8 cellular contexts compared by ENCODE assay signal in the genomic region with DNA sequence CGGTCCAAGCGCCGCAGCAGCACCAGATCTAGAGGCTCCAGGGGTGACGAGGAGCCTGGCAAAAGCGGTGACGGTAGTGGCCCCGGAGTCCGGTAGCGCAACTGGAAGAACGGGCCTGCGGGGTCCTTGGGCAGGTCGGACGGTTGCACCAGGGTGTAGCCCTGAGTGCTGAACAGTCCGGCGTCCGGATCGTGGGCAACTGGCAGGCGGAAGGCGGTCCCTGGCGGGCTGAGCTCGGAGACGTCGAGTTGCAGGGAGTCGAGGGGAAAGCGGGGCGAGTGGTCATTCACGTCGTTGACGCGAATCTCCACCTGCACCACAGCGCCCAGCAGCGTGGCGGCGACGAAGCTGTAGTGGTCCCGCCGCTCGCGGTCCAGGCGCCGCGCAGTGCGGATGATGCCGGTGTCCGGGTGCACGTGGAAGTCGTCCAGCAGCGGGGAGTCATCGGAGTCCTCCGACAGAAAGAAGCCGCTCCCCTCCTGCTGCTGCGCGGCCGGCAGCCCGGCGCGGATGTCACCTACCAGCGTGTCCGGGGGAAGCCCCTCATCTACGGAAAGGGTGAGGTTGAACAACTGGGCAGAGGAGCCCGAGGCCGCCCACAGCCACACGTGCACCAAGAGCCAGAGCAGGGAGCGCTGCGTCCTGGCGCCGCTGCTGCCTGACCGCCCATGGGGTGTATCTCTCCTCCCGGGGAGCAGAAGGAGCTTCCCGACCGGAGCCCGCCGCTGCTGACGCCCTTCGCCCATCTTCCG. TPM values are rescaled to one million over a fixed set of nuclear protein-coding genes. Genes with fewer than 3 reads are reported as not detected.
A peak's percentile ranks its signal among the peaks of the same experiment; 100 is the strongest.
DNase-seq lines count a peak whose midpoint lies in the region; ATAC-seq and TF ChIP-seq lines count a peak whose summit lies in the region.

No MANE protein-coding gene starts in this region.

- no peak for TF ChIP-seq CTCF in DOHH2 (IDR thresholded peaks at IDR 0.05; ENCODE audit: low read depth, low read length, poor library complexity, severe bottlenecking)

- H3K27ac ChIP-seq in DOHH2 (ENCODE audit: low read depth, low read length) (no peak overlapping the region), HUES48 (ENCODE audit: low read depth, low read length) (no peak overlapping the region)

- H3K36me3 ChIP-seq in DOHH2 (ENCODE audit: control insufficient read depth, low read length) (no peaks in the 10 kb centered on the region), HUES48 (ENCODE audit: control insufficient read depth, insufficient read depth, low read length) (no peaks in the 10 kb centered on the region)

- peaks cover 12 to 24% (median 19%) of the 10 kb centered on the region in 3 donors for H3K4me1 Mint-ChIP-seq in naive B cell

- H3K4me3 ChIP-seq in DOHH2 (ENCODE audit: low read length) (peak overlapping the region; percentile 45; the same call in 1 of the 2 replicates), HUES48 (ENCODE audit: low read depth, low read length) (peak overlapping the region; percentile 73)

- peaks cover 0 to 7% of the 10 kb centered on the region in 2 donors for H3K36me3 Mint-ChIP-seq in naive B cell

- DNase-seq in ecto neural progenitor cell (ENCODE audit: low spot score), result peak; percentile 64
- DNase-seq in naive B cell, result peak; percentile 47
- no peak for DNase-seq in GF-D8 (lab: John Stamatoyannopoulos, UW)
- no peak for DNase-seq in DMS79 (lab: John Stamatoyannopoulos, UW)
- no peak for DNase-seq in NCI-H2171 treated with DMSO at 0.1 percent for 48 hours (lab: John Stamatoyannopoulos, UW)

- H3K4me2 ChIP-seq in DOHH2 (ENCODE audit: low read length), result peak overlapping the region; percentile 43; the same call in 1 of the 2 replicates

- H3K4me1 ChIP-seq in DOHH2 (ENCODE audit: control insufficient read depth, low read length) (no peaks in the 10 kb centered on the region), HUES48 (ENCODE audit: control insufficient read depth, insufficient read depth, low read length) (no peaks in the 10 kb centered on the region; the same call in 1 of the 2 replicates)

- H3K27me3 ChIP-seq in DOHH2 (ENCODE audit: control insufficient read depth, low read length), result peaks cover 5% of the 10 kb centered on the region
- H3K27me3 ChIP-seq in HUES48 (ENCODE audit: control insufficient read depth, insufficient read depth, low read length), result peaks cover 70% of the 10 kb centered on the region

- H3K27me3 Mint-ChIP-seq in naive B cell, result peaks cover 25 to 72% (median 47%) of the 10 kb centered on the region in 3 donors

- ATAC-seq in GM21367 (IDR thresholded peaks at IDR 0.05; ENCODE audit: unreplicated experiment) (peak; percentile 54), naive B cell (ENCODE audit: low read depth in 2 of 2) (peak; percentile 78)

- H3K9me3 Mint-ChIP-seq in naive B cell, result peaks cover 0 to 3% (median 0%) of the 10 kb centered on the region in 7 donors

- peak overlapping the region; percentile 35; the same call in 1 of the 2 replicates for H3K9ac ChIP-seq in HUES48 (ENCODE audit: low read depth, low read length)

- no peaks in the 10 kb centered on the region for H3F3A ChIP-seq in DOHH2 (ENCODE audit: control insufficient read depth, insufficient read depth)

- no peaks in the 10 kb centered on the region for H4K20me1 ChIP-seq in DOHH2 (ENCODE audit: control insufficient read depth, insufficient read depth, low read depth, low read length)

- peak overlapping the region in 3 of 6 donors; percentile 39 to 61 (median 61) for H3K27ac Mint-ChIP-seq in naive B cell

- no peaks in the 10 kb centered on the region for H3K9me2 ChIP-seq in DOHH2 (replicated peaks; ENCODE audit: control insufficient read depth, low read length)

- H3K79me2 ChIP-seq in DOHH2 (ENCODE audit: control insufficient read depth, low read length), result no peaks in the 10 kb centered on the region

- H3K9me3 ChIP-seq in DOHH2 (ENCODE audit: control insufficient read depth, insufficient read depth, low read length), result peaks cover 3% of the 10 kb centered on the region; the same call in 1 of the 2 replicates
- H3K9me3 ChIP-seq in HUES48 (ENCODE audit: control insufficient read depth, insufficient read depth, low read length), result no peaks in the 10 kb centered on the region

- H3K4me3 Mint-ChIP-seq in naive B cell, result peak overlapping the region; percentile 85 to 98 (median 96)

RNA-seq across cellular contexts. Expression of gene DCHS2, which starts 0.8 kb away (rescaled TPM):
- polyA plus RNA-seq in naive B cell (ENCODE audit: low read depth in 6 of 6), result under 1 TPM in 5 of 6 donors, not detected in 1; 0.08 to 0.44 (median 0.26) TPM

RNA-seq across cellular contexts. Expression of gene PLRG1, which starts 59.4 kb away (rescaled TPM):
- polyA plus RNA-seq in naive B cell (ENCODE audit: low read depth in 6 of 6), result 100 to 1,000 TPM in 1 of 6 donors, 10 to 100 TPM in 5; 80.1 to 122 (median 96.0) TPM

Comparison
In these comparisons a context has a peak if more than half of its experiments do, and no peak if none do; other contexts are left out.
1. DNase-seq: peak in ecto neural progenitor cell (single experiment) and naive B cell (single experiment); none in GF-D8 (single experiment), DMS79 (single experiment) and NCI-H2171 treated with DMSO at 0.1 percent for 48 hours (single experiment).